In genomic region chr22:38027487-38027886, GRCh38 we compare ENCODE assay signal across 15 cellular contexts. TPM values are rescaled to one million over a fixed set of nuclear protein-coding genes. Genes with fewer than 3 reads are reported as not detected.
A peak's percentile ranks its signal among the peaks of the same experiment; 100 is the strongest.
DNase-seq lines count a peak whose midpoint lies in the region; ATAC-seq and TF ChIP-seq lines count a peak whose summit lies in the region.
"Had no signal": no experiment of that assay in that cellular context is flagged by ENCODE, and none has a peak within 500 bp of the region (broad histone marks: within the 10 kb centered on the region; RNA-seq: fewer than 3 reads in every experiment).

No MANE protein-coding gene starts in this region.

- no peak overlapping the region for H2AFZ ChIP-seq in IMR-90 (replicated peaks; ENCODE audit: low read length, poor library complexity)

- peak overlapping the region; percentile 42 for H2AK9ac ChIP-seq in IMR-90 (replicated peaks; ENCODE audit: low read depth, low read length, poor library complexity)

- peaks cover 27% of the 10 kb centered on the region for H3K27me3 ChIP-seq in IMR-90 (ENCODE audit: control insufficient read depth, insufficient read depth, low read length)
- H3K27me3 ChIP-seq: BE2C, MG63 had no signal

- no peaks in the 10 kb centered on the region for H3K27me3 Mint-ChIP-seq in central memory CD8-positive, alpha-beta T cell
- H3K27me3 Mint-ChIP-seq: CD4-positive, alpha-beta memory T cell had no signal

- H3K4me1 Mint-ChIP-seq in central memory CD8-positive, alpha-beta T cell = peaks cover 9% of the 10 kb centered on the region
- peaks cover 11% of the 10 kb centered on the region for H3K4me1 Mint-ChIP-seq in stimulated activated effector memory CD8-positive, alpha-beta T cell treated with anti-CD3 and anti-CD28 coated beads, Interleukin-12 subunit alpha, Interleukin-12 subunit beta, amount 100 ng/mL, for 72 hours

- H3K9me3 Mint-ChIP-seq in central memory CD8-positive, alpha-beta T cell = no peaks in the 10 kb centered on the region
- no peaks in the 10 kb centered on the region for H3K9me3 Mint-ChIP-seq in stimulated activated effector memory CD8-positive, alpha-beta T cell treated with anti-CD3 and anti-CD28 coated beads, Interleukin-12 subunit alpha, Interleukin-12 subunit beta, amount 100 ng/mL, for 72 hours
- H3K9me3 Mint-ChIP-seq: CD4-positive, alpha-beta memory T cell had no signal

- WGBS in IMR-90 (ENCODE audit: extremely low coverage in 2 of 2, insufficient read length in 1 of 2), 2 experiments = 84% methylated on average over 8 of the region's 9 CpGs; no CpG with 5 or more reads in 1 of the 2 experiments

- POLR2A ChIA-PET in IMR-90 (lab: Charles Lee; ENCODE audit: unreplicated experiment) = no interaction called here

- no peaks in the 10 kb centered on the region for H3K36me3 Mint-ChIP-seq in central memory CD8-positive, alpha-beta T cell (ENCODE audit: insufficient read depth)
- H3K36me3 Mint-ChIP-seq in stimulated activated effector memory CD8-positive, alpha-beta T cell treated with anti-CD3 and anti-CD28 coated beads, Interleukin-12 subunit alpha, Interleukin-12 subunit beta, amount 100 ng/mL, for 72 hours = peaks cover 6% of the 10 kb centered on the region
- H3K36me3 Mint-ChIP-seq: CD4-positive, alpha-beta memory T cell had no signal

- H3K79me1 ChIP-seq in IMR-90 (ENCODE audit: low read depth in 1 of 2, low read length in 2 of 2) = no peaks in the 10 kb centered on the region

- TF ChIP-seq CTCF in IMR-90 (conservative IDR thresholded peaks at IDR 0.05; ENCODE audit: low read depth, low read length) = no peak

- dilution Hi-C loops in IMR-90 (cut with HindIII; ENCODE audit: low sequenced_read_pairs, unreplicated experiment) = no loop called here

- H3K9ac ChIP-seq in IMR-90 (ENCODE audit: low read depth, low read length) = no peak overlapping the region

- peak overlapping the region; percentile 3 for H3K27ac Mint-ChIP-seq in central memory CD8-positive, alpha-beta T cell (ENCODE audit: low read depth)
- peak overlapping the region; percentile 18 for H3K27ac Mint-ChIP-seq in stimulated activated effector memory CD8-positive, alpha-beta T cell treated with anti-CD3 and anti-CD28 coated beads, Interleukin-12 subunit alpha, Interleukin-12 subunit beta, amount 100 ng/mL, for 72 hours

- BruUV-seq in IMR-90 (replicated peaks; lab: Mats Ljungman, UMichigan) = no TSS peak

- H4K91ac ChIP-seq in IMR-90 (ENCODE audit: insufficient read depth, low read depth, low read length) = no peak overlapping the region

- intact Hi-C loops in IMR-90 (cut with micrococcal nuclease) = no loop called here

- no peak overlapping the region for H2BK15ac ChIP-seq in IMR-90 (ENCODE audit: low read depth, low read length)

- H4K20me1 ChIP-seq in IMR-90 (ENCODE audit: insufficient read depth, low read length) = no peaks in the 10 kb centered on the region

- H2BK5ac ChIP-seq in IMR-90 (ENCODE audit: low read depth, low read length, poor library complexity, severe bottlenecking) = no peak overlapping the region

- H3K4me3 Mint-ChIP-seq in central memory CD8-positive, alpha-beta T cell = no peak overlapping the region
- H3K4me3 Mint-ChIP-seq in stimulated activated effector memory CD8-positive, alpha-beta T cell treated with anti-CD3 and anti-CD28 coated beads, Interleukin-12 subunit alpha, Interleukin-12 subunit beta, amount 100 ng/mL, for 72 hours = no peak overlapping the region
- H3K4me3 Mint-ChIP-seq: CD4-positive, alpha-beta memory T cell had no signal

- H3K9me3 ChIP-seq in IMR-90 (ENCODE audit: control insufficient read depth, insufficient read depth, low read length) = no peaks in the 10 kb centered on the region
- H3K9me3 ChIP-seq: BE2C, MG63 had no signal

- H3K27ac ChIP-seq in IMR-90 (ENCODE audit: insufficient read depth, low read length) = no peak overlapping the region

- H3K4me1 ChIP-seq in IMR-90 (ENCODE audit: control insufficient read depth, insufficient read depth, low read length) = peaks cover 2% of the 10 kb centered on the region

- no peak for TF ChIP-seq RAD21 in IMR-90 (IDR thresholded peaks at IDR 0.05; ENCODE audit: low read length)

- TF ChIP-seq POLR2A in IMR-90 (IDR thresholded peaks at IDR 0.05; ENCODE audit: low read depth, low read length) = no peak

- CTCF ChIA-PET in IMR-90 (lab: Yijun Ruan, JAX) = no interaction called here

- H3K18ac ChIP-seq in IMR-90 (ENCODE audit: low read depth, low read length) = no peak overlapping the region

- no peak overlapping the region for H2BK20ac ChIP-seq in IMR-90 (ENCODE audit: low read depth, low read length)

- ATAC-seq in IMR-90 (ENCODE audit: low read depth) (no peak), HG03469 (IDR thresholded peaks at IDR 0.05; ENCODE audit: unreplicated experiment) (no peak)
- no peak for ATAC-seq in central memory CD8-positive, alpha-beta T cell (replicated peaks; ENCODE audit: extremely low read depth, poor library complexity, severe bottlenecking)
- ATAC-seq in stimulated activated effector memory CD8-positive, alpha-beta T cell treated with anti-CD3 and anti-CD28 coated beads, Interleukin-12 subunit alpha, Interleukin-12 subunit beta, amount 100 ng/mL, for 72 hours = no peak

- DNase-seq in IMR-90 = no peak
- DNase-seq in central memory CD8-positive, alpha-beta T cell (ENCODE audit: low spot score in 2 of 2) = no peak
- DNase-seq in inferior parietal cortex (ENCODE audit: extremely low spot score) = peak; percentile 40
- DNase-seq in stimulated activated effector memory CD8-positive, alpha-beta T cell treated with anti-CD3 and anti-CD28 coated beads, Interleukin-12 subunit alpha, Interleukin-12 subunit beta, amount 100 ng/mL, for 72 hours (ENCODE audit: low spot score in 2 of 2) = no peak
- no peak for DNase-seq in activated CD4-positive, alpha-beta T cell treated with anti-CD3 and anti-CD28 coated beads, Interleukin-2, amount 50 U/mL, for 48 hours
- no peak for DNase-seq in NOMO-1 (lab: John Stamatoyannopoulos, UW; ENCODE audit: unreplicated experiment in 2 of 2)
- DNase-seq: CD4-positive, alpha-beta memory T cell; DND-41; GF-D8; MG63; NCI-H1105; NCI-H187; SHP77 had no signal

- H3K9me1 ChIP-seq in IMR-90 (ENCODE audit: insufficient read depth, low read length) = peaks cover 8% of the 10 kb centered on the region

- no peak overlapping the region for H3K4me3 ChIP-seq in IMR-90 (ENCODE audit: insufficient read depth, low read depth, low read length)
- H3K4me3 ChIP-seq: MG63 had no signal

- H3K14ac ChIP-seq in IMR-90 (replicated peaks; ENCODE audit: low read depth, low read length) = no peak overlapping the region

- no peak overlapping the region for H3K56ac ChIP-seq in IMR-90 (ENCODE audit: extremely low read depth, insufficient read depth, low read length)

- H2BK120ac ChIP-seq in IMR-90 (ENCODE audit: low read depth, low read length) = no peak overlapping the region

- no peak overlapping the region for H4K8ac ChIP-seq in IMR-90 (ENCODE audit: low read depth in 2 of 2, low read length in 2 of 2)

- no peak overlapping the region for H3K23ac ChIP-seq in IMR-90 (ENCODE audit: low read depth, low read length)

- H4K5ac ChIP-seq in IMR-90 (ENCODE audit: low read depth, low read length) = no peak overlapping the region

- H3K4me2 ChIP-seq in IMR-90 (ENCODE audit: low read depth, low read length) = no peak overlapping the region

- no peak overlapping the region for H2AK5ac ChIP-seq in IMR-90 (ENCODE audit: low read depth, low read length)

- in situ Hi-C loops in IMR-90 (cut with MboI; ENCODE audit: low sequenced_read_pairs) = no loop called here

- H3K4ac ChIP-seq in IMR-90 (ENCODE audit: low read depth, low read length) = no peak overlapping the region

- no peaks in the 10 kb centered on the region for H3K36me3 ChIP-seq in IMR-90 (ENCODE audit: control insufficient read depth, insufficient read depth, low read length)
- H3K36me3 ChIP-seq: BE2C, MG63 had no signal

TF ChIP-seq in IMR-90, 13 proteins besides CTCF, POLR2A, EP300 and RAD21 (continues in another document):
- TF ChIP-seq BHLHE40 (IDR thresholded peaks at IDR 0.05; ENCODE audit: low read depth, low read length) = no peak
- TF ChIP-seq NFE2L2 (IDR thresholded peaks at IDR 0.05; ENCODE audit: low read depth, low read length) = no peak
- no peak for TF ChIP-seq CEBPB (IDR thresholded peaks at IDR 0.05; ENCODE audit: low read depth, low read length)
- no peak for TF ChIP-seq RCOR1 (IDR thresholded peaks at IDR 0.05; ENCODE audit: insufficient replicate concordance, low read length)
- no peak for TF ChIP-seq USF2 (IDR thresholded peaks at IDR 0.05; ENCODE audit: low read depth, low read length)
- TF ChIP-seq MAZ (IDR thresholded peaks at IDR 0.05; ENCODE audit: borderline replicate concordance, low read depth, low read length) = no peak
- TF ChIP-seq MXI1 (IDR thresholded peaks at IDR 0.05; ENCODE audit: borderline replicate concordance, low read depth, low read length) = no peak
- TF ChIP-seq ELK1 (IDR thresholded peaks at IDR 0.05; ENCODE audit: borderline replicate concordance, low read depth, low read length) = no peak

RNA-seq across cellular contexts. Expression of gene PICK1, which starts 29.7 kb away (rescaled TPM):
- 14.4 and 16.5 TPM in 2 replicates for total RNA-seq in IMR-90 (2012; rRNA removed)
- 21.0 and 22.1 TPM in 2 replicates for polyA plus RNA-seq in IMR-90 (2012; rRNA removed)
- 21.3 and 24.6 TPM in 2 replicates for polyA plus RNA-seq in IMR-90 (2012; cell fraction: cytosol; rRNA removed)
- 95.1 and 119 TPM in 2 replicates for polyA plus RNA-seq in IMR-90 (2012; cell fraction: nucleus; rRNA removed; ENCODE audit: low replicate concordance)

RNA-seq across cellular contexts. Expression of gene SOX10, which starts 43.1 kb away (rescaled TPM):
- not detected in 2 replicates for total RNA-seq in IMR-90 (2012; rRNA removed)
- not detected in 2 replicates for polyA plus RNA-seq in IMR-90 (2012; rRNA removed)
- polyA plus RNA-seq in IMR-90 (2012; cell fraction: cytosol; rRNA removed) = not detected in 2 replicates
- polyA plus RNA-seq in IMR-90 (2012; cell fraction: nucleus; rRNA removed; ENCODE audit: low replicate concordance) = not detected in 2 replicates
- total RNA-seq: CD4-positive, alpha-beta memory T cell had no signal
- polyA plus RNA-seq: CD4-positive, alpha-beta memory T cell had no signal

RNA-seq across cellular contexts. Expression of gene SLC16A8, which starts 56.5 kb away (rescaled TPM):
- not detected in 2 replicates for total RNA-seq in IMR-90 (2012; rRNA removed)
- not detected in 2 replicates for polyA plus RNA-seq in IMR-90 (2012; rRNA removed)
- 0.08 and 0.21 TPM in 2 replicates for polyA plus RNA-seq in IMR-90 (2012; cell fraction: cytosol; rRNA removed)
- not detected in 2 replicates for polyA plus RNA-seq in IMR-90 (2012; cell fraction: nucleus; rRNA removed; ENCODE audit: low replicate concordance)
- total RNA-seq: CD4-positive, alpha-beta memory T cell had no signal
- polyA plus RNA-seq: CD4-positive, alpha-beta memory T cell had no signal
